In genomic region chr4:152220201-152220666, GRCh38 we compare ENCODE assay signal across 11 cellular contexts.
DNase-seq lines count a peak whose midpoint lies in the region; ATAC-seq lines count a peak whose summit lies in the region.
"Had no signal": no experiment of that assay in that cellular context is flagged by ENCODE, and none has a peak within 500 bp of the region (broad histone marks: within the 10 kb centered on the region; RNA-seq: fewer than 3 reads in every experiment).

No MANE protein-coding gene starts in this region.

- H3K9me3 Mint-ChIP-seq in activated T-cell treated with anti-CD3 and anti-CD28 coated beads, Interleukin-2, amount 50 U/mL, for 72 hours: peaks cover 2% of the 10 kb centered on the region in 2 donors
- H3K9me3 Mint-ChIP-seq in stimulated activated effector memory CD8-positive, alpha-beta T cell treated with anti-CD3 and anti-CD28 coated beads, Interleukin-12 subunit alpha, Interleukin-12 subunit beta, amount 100 ng/mL, for 72 hours: peaks cover 4% of the 10 kb centered on the region

- H3K27ac Mint-ChIP-seq in activated T-cell treated with anti-CD3 and anti-CD28 coated beads, Interleukin-2, amount 50 U/mL, for 72 hours: peak overlapping the region; percentile 89
- no peak overlapping the region for H3K27ac Mint-ChIP-seq in stimulated activated effector memory CD8-positive, alpha-beta T cell treated with anti-CD3 and anti-CD28 coated beads, Interleukin-12 subunit alpha, Interleukin-12 subunit beta, amount 100 ng/mL, for 72 hours
- H3K27ac Mint-ChIP-seq: nephron had no signal

- H3K4me1 Mint-ChIP-seq in activated T-cell treated with anti-CD3 and anti-CD28 coated beads, Interleukin-2, amount 50 U/mL, for 72 hours (ENCODE audit: low read depth): peaks cover 35% of the 10 kb centered on the region
- peaks cover 10% of the 10 kb centered on the region for H3K4me1 Mint-ChIP-seq in stimulated activated effector memory CD8-positive, alpha-beta T cell treated with anti-CD3 and anti-CD28 coated beads, Interleukin-12 subunit alpha, Interleukin-12 subunit beta, amount 100 ng/mL, for 72 hours

- ATAC-seq in HG02870 (IDR thresholded peaks at IDR 0.05; ENCODE audit: unreplicated experiment) (peak; percentile 62), HG02763 (IDR thresholded peaks at IDR 0.05; ENCODE audit: unreplicated experiment) (no peak)
- peak; percentile 92 to 94 for ATAC-seq in activated T-cell treated with anti-CD3 and anti-CD28 coated beads, Interleukin-2, amount 50 U/mL, for 72 hours (replicated peaks in 1 of 2)
- peak; percentile 85 for ATAC-seq in stimulated activated effector memory CD8-positive, alpha-beta T cell treated with anti-CD3 and anti-CD28 coated beads, Interleukin-12 subunit alpha, Interleukin-12 subunit beta, amount 100 ng/mL, for 72 hours

- DNase-seq in activated T-cell treated with anti-CD3 and anti-CD28 coated beads, Interleukin-2, amount 50 U/mL, for 48 hours: peak; percentile 46 to 55
- DNase-seq in activated T-cell treated with anti-CD3 and anti-CD28 coated beads, Interleukin-2, amount 50 U/mL, for 1 hour: no peak
- peak; percentile 32 to 56 for DNase-seq in activated T-cell treated with anti-CD3 and anti-CD28 coated beads, Interleukin-2, amount 50 U/mL, for 72 hours
- DNase-seq in stimulated activated effector memory CD8-positive, alpha-beta T cell treated with anti-CD3 and anti-CD28 coated beads, Interleukin-12 subunit alpha, Interleukin-12 subunit beta, amount 100 ng/mL, for 72 hours (ENCODE audit: low spot score in 2 of 2): no peak
- DNase-seq in NCI-H1694 treated with DMSO at 0.1 percent for 48 hours (lab: John Stamatoyannopoulos, UW): no peak
- DNase-seq in SIG-M5 (lab: John Stamatoyannopoulos, UW): no peak
- DNase-seq: brain microvascular endothelial cell, NCI-H69 had no signal

- H3K36me3 Mint-ChIP-seq in activated T-cell treated with anti-CD3 and anti-CD28 coated beads, Interleukin-2, amount 50 U/mL, for 72 hours (ENCODE audit: insufficient read depth in 2 of 2): peaks cover 0 to 6% of the 10 kb centered on the region in 2 donors
- no peaks in the 10 kb centered on the region for H3K36me3 Mint-ChIP-seq in stimulated activated effector memory CD8-positive, alpha-beta T cell treated with anti-CD3 and anti-CD28 coated beads, Interleukin-12 subunit alpha, Interleukin-12 subunit beta, amount 100 ng/mL, for 72 hours

- H3K27me3 Mint-ChIP-seq in activated T-cell treated with anti-CD3 and anti-CD28 coated beads, Interleukin-2, amount 50 U/mL, for 72 hours (ENCODE audit: low read depth): no peaks in the 10 kb centered on the region

- peak overlapping the region in 1 of 2 donors; percentile 45 for H3K4me3 Mint-ChIP-seq in activated T-cell treated with anti-CD3 and anti-CD28 coated beads, Interleukin-2, amount 50 U/mL, for 72 hours
- no peak overlapping the region for H3K4me3 Mint-ChIP-seq in stimulated activated effector memory CD8-positive, alpha-beta T cell treated with anti-CD3 and anti-CD28 coated beads, Interleukin-12 subunit alpha, Interleukin-12 subunit beta, amount 100 ng/mL, for 72 hours
- H3K4me3 Mint-ChIP-seq: nephron had no signal

Comparison
In these comparisons a context has a peak if more than half of its experiments do, and no peak if none do; other contexts are left out.
1. DNase-seq: peak in activated T-cell treated with anti-CD3 and anti-CD28 coated beads, Interleukin-2, amount 50 U/mL, for 48 hours (2 of 2) and activated T-cell treated with anti-CD3 and anti-CD28 coated beads, Interleukin-2, amount 50 U/mL, for 72 hours (2 of 2); none in activated T-cell treated with anti-CD3 and anti-CD28 coated beads, Interleukin-2, amount 50 U/mL, for 1 hour (single experiment), stimulated activated effector memory CD8-positive, alpha-beta T cell treated with anti-CD3 and anti-CD28 coated beads, Interleukin-12 subunit alpha, Interleukin-12 subunit beta, amount 100 ng/mL, for 72 hours (0 of 2), NCI-H1694 treated with DMSO at 0.1 percent for 48 hours (single experiment) and SIG-M5 (single experiment).